ENCODE assay signal across 11 cellular contexts in genomic region chr1:31712625-31713024, GRCh38. TPM values are rescaled to one million over a fixed set of nuclear protein-coding genes. Genes with fewer than 3 reads are reported as not detected.
DNase-seq lines count a peak whose midpoint lies in the region; ATAC-seq and TF ChIP-seq lines count a peak whose summit lies in the region.
"Had no signal": no experiment of that assay in that cellular context is flagged by ENCODE, and none has a peak within 500 bp of the region (broad histone marks: within the 10 kb centered on the region; RNA-seq: fewer than 3 reads in every experiment).

No MANE protein-coding gene starts in this region.

- H2BK120ac ChIP-seq in IMR-90 (ENCODE audit: low read depth, low read length) (peak overlapping the region; percentile 83), mesenchymal stem cell (ENCODE audit: low read depth, low read length) (no peak overlapping the region), H9 (ENCODE audit: low read depth, low read length, poor library complexity, severe bottlenecking) (no peak overlapping the region)

- H3K79me2 ChIP-seq in H9 (ENCODE audit: insufficient read depth, low read length) = no peaks in the 10 kb centered on the region

- dilution Hi-C loops in IMR-90 (cut with HindIII; ENCODE audit: low sequenced_read_pairs, unreplicated experiment) = no loop called here

- H3K23ac ChIP-seq in IMR-90 (ENCODE audit: low read depth, low read length) (peak overlapping the region; percentile 82; the same call in 1 of the 2 replicates), mesenchymal stem cell (ENCODE audit: low read length in 2 of 2) (no peak overlapping the region), H9 (ENCODE audit: insufficient read length, low read depth, low read length) (no peak overlapping the region)

- H4K91ac ChIP-seq in IMR-90 (ENCODE audit: insufficient read depth, low read depth, low read length) (peak overlapping the region; percentile 83), mesenchymal stem cell (ENCODE audit: low read length) (no peak overlapping the region), H9 (ENCODE audit: insufficient read length, low read depth, low read length) (no peak overlapping the region)

- H3K9me3 ChIP-seq in IMR-90 (ENCODE audit: control insufficient read depth, insufficient read depth, low read length) (no peaks in the 10 kb centered on the region), mesenchymal stem cell (ENCODE audit: control insufficient read depth, low read length) (no peaks in the 10 kb centered on the region), spleen (no peaks in the 10 kb centered on the region), H9 (ENCODE audit: control insufficient read depth, low read depth, low read length) (no peaks in the 10 kb centered on the region)

- H2BK12ac ChIP-seq in mesenchymal stem cell (ENCODE audit: low read length in 2 of 2) = peak overlapping the region in 1 of 2 experiments; percentile 90
- H2BK12ac ChIP-seq in H9 (ENCODE audit: insufficient read length, low read depth, low read length) = no peak overlapping the region

- H3K4me2 ChIP-seq in IMR-90 (ENCODE audit: low read depth, low read length) = peak overlapping the region; percentile 61
- H3K4me2 ChIP-seq in mesenchymal stem cell (ENCODE audit: low read length, poor library complexity, severe bottlenecking) = no peak overlapping the region
- no peak overlapping the region for H3K4me2 ChIP-seq in H9 (ENCODE audit: insufficient read depth, insufficient read length, low read length)

- TF ChIP-seq CTCF in IMR-90 (conservative IDR thresholded peaks at IDR 0.05; ENCODE audit: low read depth, low read length) = no peak
- no peak for TF ChIP-seq CTCF in chondrocyte (IDR thresholded peaks at IDR 0.05)
- TF ChIP-seq CTCF in type B pancreatic cell (conservative IDR thresholded peaks at IDR 0.05) = no peak
- TF ChIP-seq CTCF in spleen (IDR thresholded peaks at IDR 0.05 in 8 of 11, conservative IDR thresholded peaks at IDR 0.05 in 3 of 11) = no peak
- no peak for TF ChIP-seq CTCF in H9 (conservative IDR thresholded peaks at IDR 0.05)

- POLR2A ChIA-PET in IMR-90 (lab: Charles Lee; ENCODE audit: unreplicated experiment) = interaction anchor here (0.6 to 1.2 kb wide), 2 partner anchors 9 to 49 kb away, joined by 3 to 5 read pairs; no protein-coding TSS in a partner anchor

- H3K4me3 ChIP-seq in IMR-90 (ENCODE audit: insufficient read depth, low read depth, low read length) (no peak overlapping the region), mesenchymal stem cell (ENCODE audit: insufficient read depth in 1 of 2, low read depth in 1 of 2, low read length in 2 of 2) (no peak overlapping the region), spleen (no peak overlapping the region)
- H3K4me3 ChIP-seq: GM12878 had no signal

- H3K36me3 Mint-ChIP-seq in chondrocyte (ENCODE audit: low read depth) (no peaks in the 10 kb centered on the region), type B pancreatic cell (no peaks in the 10 kb centered on the region), H9 (ENCODE audit: insufficient read depth in 1 of 3, low read depth in 3 of 3) (no peaks in the 10 kb centered on the region)

- DNase-seq in IMR-90 (peak; percentile 86), chondrocyte (ENCODE audit: low spot score) (no peak), mesenchymal stem cell (peak; percentile 87), type B pancreatic cell (ENCODE audit: extremely low spot score, unreplicated experiment) (no peak), spleen (no peak), H9 (no peak)
- no peak for DNase-seq in activated naive CD4-positive, alpha-beta T cell (lab: John Stamatoyannopoulos, UW)

- H3T11ph ChIP-seq in H9 (ENCODE audit: low read length) = no peak overlapping the region

- H2AK9ac ChIP-seq in IMR-90 (replicated peaks; ENCODE audit: low read depth, low read length, poor library complexity) = no peak overlapping the region

- H3K79me1 ChIP-seq in IMR-90 (ENCODE audit: low read depth in 1 of 2, low read length in 2 of 2) = 0 out of 4 replicates have a peak, but pooled peaks cover 0 to 6% of the 10 kb centered on the region in 2 experiments
- no peaks in the 10 kb centered on the region for H3K79me1 ChIP-seq in mesenchymal stem cell (replicated peaks; ENCODE audit: low read length, poor library complexity, severe bottlenecking)
- H3K79me1 ChIP-seq in H9 (ENCODE audit: insufficient read depth, low read depth, low read length, poor library complexity, severe bottlenecking) = no peaks in the 10 kb centered on the region

- H3K56ac ChIP-seq in IMR-90 (ENCODE audit: extremely low read depth, insufficient read depth, low read length) (peak overlapping the region; percentile 87; the same call in 1 of the 2 replicates), H9 (ENCODE audit: insufficient read length, low read depth, low read length) (no peak overlapping the region)

- peaks cover 22% of the 10 kb centered on the region for H3K9me1 ChIP-seq in IMR-90 (ENCODE audit: insufficient read depth, low read length)

- H3K4me3 Mint-ChIP-seq in chondrocyte (ENCODE audit: unreplicated experiment) (no peak overlapping the region), type B pancreatic cell (peak overlapping the region; percentile 23), H9 (no peak overlapping the region; a peak in 1 of 5 replicates)
- H3K4me3 Mint-ChIP-seq: central memory CD8-positive, alpha-beta T cell had no signal

- no peak overlapping the region for H2BK15ac ChIP-seq in IMR-90 (ENCODE audit: low read depth, low read length)
- H2BK15ac ChIP-seq in mesenchymal stem cell (ENCODE audit: low read depth, poor library complexity, severe bottlenecking) = peak overlapping the region; percentile 77
- H2BK15ac ChIP-seq in H9 (ENCODE audit: low read depth, low read length) = no peak overlapping the region

- no peak overlapping the region for H3K14ac ChIP-seq in IMR-90 (replicated peaks; ENCODE audit: low read depth, low read length)
- H3K14ac ChIP-seq in mesenchymal stem cell (ENCODE audit: low read length in 2 of 2) = no peak overlapping the region
- H3K14ac ChIP-seq in H9 (ENCODE audit: insufficient read depth, low read length) = no peak overlapping the region

- H4K8ac ChIP-seq in IMR-90 (ENCODE audit: low read depth in 2 of 2, low read length in 2 of 2) (peak overlapping the region; percentile 6 to 73; a peak in 3 of 4 replicates), mesenchymal stem cell (ENCODE audit: low read length) (no peak overlapping the region), H9 (replicated peaks; ENCODE audit: insufficient read length, low read depth, low read length) (no peak overlapping the region)

- H3K4me1 ChIP-seq in IMR-90 (ENCODE audit: control insufficient read depth, insufficient read depth, low read length) = peaks cover 36% of the 10 kb centered on the region
- H3K4me1 ChIP-seq in mesenchymal stem cell (ENCODE audit: control insufficient read depth, insufficient read depth, low read depth, low read length) = peaks cover 38% of the 10 kb centered on the region
- H3K4me1 ChIP-seq in spleen = peaks cover 13 to 37% (median 27%) of the 10 kb centered on the region in 6 donors
- peaks cover 3% of the 10 kb centered on the region; the same call in 1 of the 2 replicates for H3K4me1 ChIP-seq in H9 (ENCODE audit: insufficient read depth, low read length)

- H3K27ac Mint-ChIP-seq in chondrocyte (ENCODE audit: unreplicated experiment) (peak overlapping the region; percentile 98), type B pancreatic cell (peak overlapping the region; percentile 67), H9 (0 out of 7 replicates have a peak overlapping the region, but pooled peaks of 1 of the 3 experiments have one; percentile 41)

- H2BK5ac ChIP-seq in IMR-90 (ENCODE audit: low read depth, low read length, poor library complexity, severe bottlenecking) (peak overlapping the region; percentile 52), mesenchymal stem cell (ENCODE audit: low read depth, low read length, poor library complexity, severe bottlenecking) (no peak overlapping the region), H9 (ENCODE audit: insufficient read length, low read length) (no peak overlapping the region)

- H3K23me2 ChIP-seq in H9 (ENCODE audit: insufficient read length, low read depth, low read length, poor library complexity, severe bottlenecking) = peaks cover 8% of the 10 kb centered on the region

- intact Hi-C loops in IMR-90 (cut with micrococcal nuclease) (loop anchor here (2.0 kb wide), 2 partner anchors 24 to 76 kb away; no protein-coding TSS in a partner anchor), spleen (cut with DNase I; ENCODE audit: low total_unique reads) (loop anchor here (10.0 kb wide), 1 partner anchor 48 kb away; no protein-coding TSS in a partner anchor)

- TF ChIP-seq POLR2A in IMR-90 (IDR thresholded peaks at IDR 0.05; ENCODE audit: low read depth, low read length) (no peak), spleen (IDR thresholded peaks at IDR 0.05) (no peak)

- no CpG with 5 or more reads among the region's 2 CpGs for WGBS in IMR-90 (ENCODE audit: extremely low coverage in 2 of 2, insufficient read length in 1 of 2), 2 experiments
- 0% methylated on average over 1 of the region's 2 CpGs for WGBS in mesenchymal stem cell
- WGBS in spleen, 5 donors = 59 to 82% (median 79%) methylated on average over 2 of the region's 2 CpGs
- no CpG with 5 or more reads among the region's 2 CpGs for WGBS in H9 (ENCODE audit: extremely low coverage, insufficient read length, low lambda C conversion rate)

- ATAC-seq in IMR-90 (ENCODE audit: low read depth) (peak; percentile 21), GM18868 (IDR thresholded peaks at IDR 0.05; ENCODE audit: unreplicated experiment) (no peak)
- ATAC-seq: activated CD4-positive, CD25-positive, alpha-beta regulatory T cell treated with anti-CD3 and anti-CD28 coated beads, Interleukin-2, amount 50 U/mL, for 24 hours; GM12878 had no signal

- H4K20me1 ChIP-seq in IMR-90 (ENCODE audit: insufficient read depth, low read length) = no peaks in the 10 kb centered on the region
- H4K20me1 ChIP-seq in H9 (ENCODE audit: control insufficient read depth, insufficient read depth, insufficient read length) = no peaks in the 10 kb centered on the region

- H3K9ac ChIP-seq in IMR-90 (ENCODE audit: low read depth, low read length) = peak overlapping the region; percentile 18; the same call in 1 of the 2 replicates
- peak overlapping the region; percentile 57 for H3K9ac ChIP-seq in mesenchymal stem cell (ENCODE audit: low read length)
- no peak overlapping the region for H3K9ac ChIP-seq in H9 (ENCODE audit: extremely low read depth, insufficient read length, low read length)

- H3K4me1 Mint-ChIP-seq in chondrocyte (ENCODE audit: low read depth) (peaks cover 78% of the 10 kb centered on the region), type B pancreatic cell (ENCODE audit: unreplicated experiment) (peaks cover 43% of the 10 kb centered on the region), H9 (peaks cover 33 to 39% of the 10 kb centered on the region in 2 experiments)

- peak overlapping the region; percentile 52 for H3K27ac ChIP-seq in IMR-90 (ENCODE audit: insufficient read depth, low read length)
- H3K27ac ChIP-seq in mesenchymal stem cell (ENCODE audit: low read length, poor library complexity, severe bottlenecking) = peak overlapping the region; percentile 91
- peak overlapping the region in 2 of 8 donors; percentile 22 to 28 for H3K27ac ChIP-seq in spleen
- H3K27ac ChIP-seq in H9 (ENCODE audit: insufficient read length, low read depth, low read length) = no peak overlapping the region

- H3K36me3 ChIP-seq in IMR-90 (ENCODE audit: control insufficient read depth, insufficient read depth, low read length) = no peaks in the 10 kb centered on the region
- no peaks in the 10 kb centered on the region for H3K36me3 ChIP-seq in mesenchymal stem cell (ENCODE audit: control insufficient read depth in 1 of 2, insufficient read depth in 2 of 2, low read depth in 1 of 2, low read length in 2 of 2)
- H3K36me3 ChIP-seq in spleen = no peaks in the 10 kb centered on the region

- in situ Hi-C loops in IMR-90 (cut with MboI; ENCODE audit: low sequenced_read_pairs) = no loop called here

- H2BK20ac ChIP-seq in IMR-90 (ENCODE audit: low read depth, low read length) (peak overlapping the region; percentile 94), H9 (ENCODE audit: low read depth, low read length, poor library complexity, severe bottlenecking) (no peak overlapping the region)

- H2AK5ac ChIP-seq in IMR-90 (ENCODE audit: low read depth, low read length) = no peak overlapping the region
- peak overlapping the region; percentile 94 for H2AK5ac ChIP-seq in mesenchymal stem cell (ENCODE audit: low read length, severe bottlenecking)
- H2AK5ac ChIP-seq in H9 (ENCODE audit: insufficient read length, low read length) = no peak overlapping the region

- H3K9me3 Mint-ChIP-seq in chondrocyte (ENCODE audit: low read depth) = no peaks in the 10 kb centered on the region
- H3K9me3 Mint-ChIP-seq in type B pancreatic cell = no peaks in the 10 kb centered on the region
- H3K9me3 Mint-ChIP-seq in H9 = no peaks in the 10 kb centered on the region; a peak in 1 of 5 replicates
- H3K9me3 Mint-ChIP-seq: central memory CD8-positive, alpha-beta T cell had no signal

- TF ChIP-seq RAD21 in IMR-90 (IDR thresholded peaks at IDR 0.05; ENCODE audit: low read length) = no peak

- H3K27me3 Mint-ChIP-seq in chondrocyte (ENCODE audit: low read depth) (no peaks in the 10 kb centered on the region), type B pancreatic cell (peaks cover 44% of the 10 kb centered on the region), H9 (ENCODE audit: low read depth) (peaks cover 11% of the 10 kb centered on the region)

- H2AFZ ChIP-seq in IMR-90 (replicated peaks; ENCODE audit: low read length, poor library complexity) (peak overlapping the region; percentile 58), mesenchymal stem cell (ENCODE audit: low read depth, low read length) (no peak overlapping the region), H9 (ENCODE audit: low read length) (no peak overlapping the region)

- no peaks in the 10 kb centered on the region for H3K27me3 ChIP-seq in IMR-90 (ENCODE audit: control insufficient read depth, insufficient read depth, low read length)
- peaks cover under 1 to 10% of the 10 kb centered on the region in 2 experiments for H3K27me3 ChIP-seq in mesenchymal stem cell (ENCODE audit: control insufficient read depth in 1 of 2, insufficient read depth in 1 of 2, low read length in 2 of 2)
- peaks cover 0 to 41% (median 8%) of the 10 kb centered on the region in 7 donors for H3K27me3 ChIP-seq in spleen (replicated peaks in 1 of 7)
- no peaks in the 10 kb centered on the region for H3K27me3 ChIP-seq in H9 (ENCODE audit: insufficient read depth, low read length)

- H3K18ac ChIP-seq in IMR-90 (ENCODE audit: low read depth, low read length) (peak overlapping the region; percentile 77), mesenchymal stem cell (ENCODE audit: low read depth in 1 of 2, low read length in 2 of 2) (peak overlapping the region in 1 of 2 experiments; percentile 83), H9 (ENCODE audit: insufficient read length, low read depth, low read length) (no peak overlapping the region)

- CTCF ChIA-PET in IMR-90 (lab: Yijun Ruan, JAX) = interaction anchor here (1.0 to 1.2 kb wide), 2 partner anchors 32 to 76 kb away, joined by 3 to 4 read pairs; no protein-coding TSS in a partner anchor

- no TSS peak for BruUV-seq in IMR-90 (replicated peaks; lab: Mats Ljungman, UMichigan)

- peak overlapping the region; percentile 86 for H3K4ac ChIP-seq in IMR-90 (ENCODE audit: low read depth, low read length)
- H3K4ac ChIP-seq in mesenchymal stem cell (ENCODE audit: low read depth in 1 of 2, low read length in 2 of 2) = no peak overlapping the region
- H3K4ac ChIP-seq in H9 (ENCODE audit: low read depth, low read length) = no peak overlapping the region

- peak overlapping the region; percentile 56 for H4K5ac ChIP-seq in IMR-90 (ENCODE audit: low read depth, low read length)
- H4K5ac ChIP-seq in H9 (ENCODE audit: insufficient read length, low read depth, low read length) = no peak overlapping the region

RNA-seq across cellular contexts. Expression of gene COL16A1, which starts 8.8 kb away (rescaled TPM):
- total RNA-seq in IMR-90 (2012; rRNA removed) (28.6 and 34.2 TPM in 2 replicates), chondrocyte (230 to 272 TPM (median 262 TPM) in 3 replicates), type B pancreatic cell (ENCODE audit: low replicate concordance) (4.6 and 53.5 TPM in 2 replicates), spleen (10 to 100 TPM in 5 of 7 donors, 1 to 10 TPM in 2; 4.7 to 22.0 (median 12.4) TPM), H9 (2021) (6.2 and 6.5 TPM in 2 replicates)
- polyA plus RNA-seq in IMR-90 (2012; rRNA removed) (62.8 and 65.2 TPM in 2 replicates), spleen (10 to 100 TPM in 2 of 3 donors, 1 to 10 TPM in 1; 9.5 to 25.6 (median 14.4) TPM)
- 30.1 and 39.5 TPM in 2 replicates for polyA plus RNA-seq in IMR-90 (2012; cell fraction: cytosol; rRNA removed)
- polyA plus RNA-seq in IMR-90 (2012; cell fraction: nucleus; rRNA removed; ENCODE audit: low replicate concordance) = 228 and 260 TPM in 2 replicates
- polyA plus RNA-seq in mesenchymal stem cell (2013, experiment 1 of 2) = 20.9 TPM
- polyA plus RNA-seq in mesenchymal stem cell (2013, experiment 2 of 2) = 18.3 TPM

RNA-seq across cellular contexts. Expression of gene ADGRB2, which starts 51.5 kb away (rescaled TPM):
- total RNA-seq in IMR-90 (2012; rRNA removed) = 2.2 and 2.5 TPM in 2 replicates
- polyA plus RNA-seq in IMR-90 (2012; rRNA removed) = 11.9 TPM in 2 replicates
- 6.4 and 15.9 TPM in 2 replicates for polyA plus RNA-seq in IMR-90 (2012; cell fraction: cytosol; rRNA removed)
- 38.7 and 77.7 TPM in 2 replicates for polyA plus RNA-seq in IMR-90 (2012; cell fraction: nucleus; rRNA removed; ENCODE audit: low replicate concordance)
- 11.9 to 20.4 TPM (median 12.2 TPM) in 3 replicates for total RNA-seq in chondrocyte
- polyA plus RNA-seq in mesenchymal stem cell (2013, experiment 1 of 2) = 6.1 TPM
- polyA plus RNA-seq in mesenchymal stem cell (2013, experiment 2 of 2) = 5.3 TPM
- 3.2 and 14.2 TPM in 2 replicates for total RNA-seq in type B pancreatic cell (ENCODE audit: low replicate concordance)
- total RNA-seq in spleen = 1 to 10 TPM in 5 of 7 donors, under 1 TPM in 2; 0.82 to 5.1 (median 2.7) TPM
- polyA plus RNA-seq in spleen = 1 to 10 TPM in 1 of 3 donors, under 1 TPM in 2; 0.52 to 1.4 (median 0.57) TPM
- total RNA-seq in H9 (2021) = 10.7 and 10.9 TPM in 2 replicates

Comparison
In these comparisons a context has a peak if more than half of its experiments do, and no peak if none do; other contexts are left out.
1. DNase-seq: peak in IMR-90 (single experiment) and mesenchymal stem cell (single experiment); none in chondrocyte (single experiment), type B pancreatic cell (single experiment), activated naive CD4-positive, alpha-beta T cell (0 of 4), spleen (single experiment) and H9 (single experiment).
2. H4K8ac ChIP-seq: peak in IMR-90 (2 of 2); none in mesenchymal stem cell (single experiment) and H9 (single experiment).